ENCODE assay signal across 8 cellular contexts in genomic region chr11:1694064-1694845, GRCh38. TPM values are rescaled to one million over a fixed set of nuclear protein-coding genes. Genes with fewer than 3 reads are reported as not detected.
DNase-seq lines count a peak whose midpoint lies in the region; ATAC-seq and TF ChIP-seq lines count a peak whose summit lies in the region.

No MANE protein-coding gene starts in this region.

- peaks cover 8% of the 10 kb centered on the region for H3K9me3 Mint-ChIP-seq in type B pancreatic cell

- no peaks in the 10 kb centered on the region for H3K36me3 ChIP-seq in right atrium auricular region

- peak overlapping the region; percentile 31 to 33 for H3K4me3 ChIP-seq in right atrium auricular region

- TF ChIP-seq CTCF in AG09319 (IDR thresholded peaks at IDR 0.05; ENCODE audit: low read depth, low read length), result peak; percentile 85
- peak; percentile 66 to 95 for TF ChIP-seq CTCF in right atrium auricular region (IDR thresholded peaks at IDR 0.05)
- peak; percentile 95 for TF ChIP-seq CTCF in type B pancreatic cell (conservative IDR thresholded peaks at IDR 0.05)

- peak overlapping the region; percentile 41 to 54 for H3K27ac ChIP-seq in right atrium auricular region

- ATAC-seq in GM19463 (IDR thresholded peaks at IDR 0.05; ENCODE audit: unreplicated experiment), result peak; percentile 60

- no peaks in the 10 kb centered on the region for H3K27me3 ChIP-seq in right atrium auricular region

- peak overlapping the region; percentile 61 for H3K4me3 Mint-ChIP-seq in type B pancreatic cell

- H3K27me3 Mint-ChIP-seq in type B pancreatic cell, result no peaks in the 10 kb centered on the region

- H3K27ac Mint-ChIP-seq in type B pancreatic cell, result no peak overlapping the region

- intact Hi-C loops in posterior vena cava (cut with DNase I), result loop anchor here (2.0 to 5.0 kb wide), 3 partner anchors 42 to 463 kb away; no protein-coding TSS in a partner anchor

- H3K36me3 Mint-ChIP-seq in type B pancreatic cell, result no peaks in the 10 kb centered on the region

- H3K4me1 Mint-ChIP-seq in type B pancreatic cell (ENCODE audit: unreplicated experiment), result peaks cover 14% of the 10 kb centered on the region

- peak; percentile 25 for DNase-seq in AG09319 (ENCODE audit: extremely low read depth, low read depth)
- peak; percentile 64 for DNase-seq in NCI-H1048 (lab: John Stamatoyannopoulos, UW)
- DNase-seq in T-helper 1 cell, result peak; percentile 50 to 71 (median 70)
- peak; percentile 53 for DNase-seq in amniotic stem cell (lab: John Stamatoyannopoulos, UW)
- peak; percentile 80 for DNase-seq in right atrium auricular region (ENCODE audit: low spot score)
- peak; percentile 97 for DNase-seq in posterior vena cava (ENCODE audit: low spot score)
- DNase-seq in type B pancreatic cell (ENCODE audit: extremely low spot score, unreplicated experiment), result peak; percentile 87

- H3K9me3 ChIP-seq in right atrium auricular region, result no peaks in the 10 kb centered on the region

- H3K4me1 ChIP-seq in right atrium auricular region, result peaks cover 0 to 16% of the 10 kb centered on the region in 2 donors

RNA-seq across cellular contexts. Expression of gene KRTAP5-6, which starts 2.7 kb away (rescaled TPM):
- total RNA-seq in right atrium auricular region (not detected), posterior vena cava (not detected), type B pancreatic cell (ENCODE audit: low replicate concordance) (not detected in 2 replicates)

RNA-seq across cellular contexts. Expression of gene IFITM10, which starts 56.1 kb away (rescaled TPM):
- under 1 TPM; 0.37 to 0.47 TPM for total RNA-seq in right atrium auricular region
- 1 to 10 TPM; 1.4 to 2.4 TPM for total RNA-seq in posterior vena cava
- total RNA-seq in type B pancreatic cell (ENCODE audit: low replicate concordance), result 3.4 and 7.4 TPM in 2 replicates

Comparison
In these comparisons a context has a peak if more than half of its experiments do, and no peak if none do; other contexts are left out.
1. Peak in every context shown above with its lines: DNase-seq, ATAC-seq, H3K4me3 ChIP-seq and H3K27ac ChIP-seq.
2. DNase-seq: peak in every context shown above with its lines; median percentile 97 in posterior vena cava; 87 in type B pancreatic cell; 80 in right atrium auricular region; 70 in T-helper 1 cell; 64 in NCI-H1048; 53 in amniotic stem cell; 25 in AG09319.